ENCODE assay signal across 15 cellular contexts in genomic region chr14:101449114-101449513, GRCh38.
"Had no signal": no experiment of that assay in that cellular context is flagged by ENCODE, and none has a peak within 500 bp of the region (broad histone marks: within the 10 kb centered on the region; RNA-seq: fewer than 3 reads in every experiment).

No MANE protein-coding gene starts in this region.

- H3K4me1 Mint-ChIP-seq: activated CD4-positive, alpha-beta T cell treated with anti-CD3 and anti-CD28 coated beads, Interleukin-2, amount 10 ng/mL, durations not matched to agents 7 days and 5 days; stimulated activated memory B cell treated with anti-CD40 and anti-IgM and Interleukin-4, amounts not matched to agents 10 μg/mL and 1 μg/mL and 100 μg/mL, for 72 hours had no signal

- H3K4me3 Mint-ChIP-seq: activated CD4-positive, alpha-beta T cell treated with anti-CD3 and anti-CD28 coated beads, Interleukin-2, amount 10 ng/mL, durations not matched to agents 7 days and 5 days; activated naive CD8-positive, alpha-beta T cell; activated T-cell treated with anti-CD3 and anti-CD28 coated beads, Interleukin-2, amount 50 U/mL, for 4 hours; immature natural killer cell; naive thymus-derived CD4-positive, alpha-beta T cell; stimulated activated memory B cell treated with anti-CD40 and anti-IgM and Interleukin-4, amounts not matched to agents 10 μg/mL and 1 μg/mL and 100 μg/mL, for 72 hours had no signal

- H3K4me3 ChIP-seq: smooth muscle cell, tibial nerve had no signal

- ATAC-seq: activated T-cell treated with anti-CD3 and anti-CD28 coated beads, Interleukin-2, amount 50 U/mL, for 4 hours; esophagus mucosa; naive thymus-derived CD4-positive, alpha-beta T cell; stimulated activated memory B cell treated with anti-CD40 and anti-IgM and Interleukin-4, amounts not matched to agents 10 μg/mL and 1 μg/mL and 100 μg/mL, for 72 hours had no signal

- DNase-seq: activated CD4-positive, alpha-beta T cell treated with anti-CD3 and anti-CD28 coated beads, Interleukin-2, amount 10 ng/mL, durations not matched to agents 7 days and 5 days; activated CD4-positive, CD25-positive, alpha-beta regulatory T cell; activated gamma-delta T cell; activated T-cell treated with anti-CD3 and anti-CD28 coated beads, Interleukin-2, amount 50 U/mL, for 4 hours; brain microvascular endothelial cell; immature natural killer cell; naive thymus-derived CD4-positive, alpha-beta T cell; T-helper 2 cell had no signal

- H3K27me3 ChIP-seq: brain microvascular endothelial cell, tibial nerve had no signal

- H3K4me2 ChIP-seq: smooth muscle cell had no signal

- FAIRE-seq: TTC549 had no signal

- H3K36me3 Mint-ChIP-seq: immature natural killer cell; stimulated activated memory B cell treated with anti-CD40 and anti-IgM and Interleukin-4, amounts not matched to agents 10 μg/mL and 1 μg/mL and 100 μg/mL, for 72 hours had no signal

- H3K36me3 ChIP-seq: brain microvascular endothelial cell, neutrophil, tibial nerve had no signal

- H3K9me3 Mint-ChIP-seq: activated T-cell treated with anti-CD3 and anti-CD28 coated beads, Interleukin-2, amount 50 U/mL, for 4 hours had no signal

- H3K27ac ChIP-seq: brain microvascular endothelial cell, neutrophil, tibial nerve had no signal

- H3K27ac Mint-ChIP-seq: activated CD4-positive, alpha-beta T cell treated with anti-CD3 and anti-CD28 coated beads, Interleukin-2, amount 10 ng/mL, durations not matched to agents 7 days and 5 days; activated naive CD8-positive, alpha-beta T cell; immature natural killer cell; naive thymus-derived CD4-positive, alpha-beta T cell; stimulated activated memory B cell treated with anti-CD40 and anti-IgM and Interleukin-4, amounts not matched to agents 10 μg/mL and 1 μg/mL and 100 μg/mL, for 72 hours had no signal

- H3K4me1 ChIP-seq: tibial nerve had no signal

- H3K9me3 ChIP-seq: neutrophil, tibial nerve had no signal
